Comparison of ENCODE assay signal across 1 cellular context in the genomic region with DNA sequence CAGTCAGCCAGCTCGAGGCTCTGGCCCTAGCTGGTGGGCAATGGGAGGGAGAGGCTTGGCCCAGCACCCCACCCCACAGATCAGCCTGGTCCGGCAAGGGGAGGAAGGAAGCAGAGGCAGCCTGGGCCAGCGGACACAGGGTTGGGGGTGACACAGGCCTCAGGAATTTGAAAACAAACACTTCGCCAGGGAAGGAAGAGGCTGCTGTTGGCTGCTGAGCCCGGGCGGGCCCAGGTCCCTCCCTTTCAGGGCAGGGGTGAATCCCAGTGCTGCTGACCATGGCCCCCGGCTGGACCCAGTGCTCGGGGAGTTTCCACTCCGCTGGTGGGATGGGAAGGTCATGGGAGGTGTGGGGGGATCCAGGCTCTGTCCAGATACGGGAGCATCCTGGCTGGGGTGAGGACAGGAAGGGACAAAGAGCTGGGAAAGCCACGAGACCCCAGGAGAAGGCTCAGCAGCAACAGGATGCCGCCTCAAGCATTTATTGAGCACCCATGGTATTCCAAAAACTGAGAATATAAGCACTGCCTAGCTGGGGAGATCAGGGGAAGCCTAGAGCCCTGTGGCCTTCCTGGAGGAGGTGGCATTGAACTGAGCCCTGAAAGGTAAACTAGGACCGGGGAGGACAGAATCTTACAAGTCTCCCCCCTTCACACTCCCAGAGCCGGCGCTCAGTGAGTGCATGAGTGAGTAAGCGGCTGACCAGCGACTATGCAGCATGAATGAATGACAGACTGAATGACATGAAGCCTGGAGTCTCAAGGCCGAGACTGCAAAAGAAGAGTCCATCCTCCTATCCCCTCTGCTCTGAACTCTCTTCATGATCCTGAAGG.
A peak's percentile ranks its signal among the peaks of the same experiment; 100 is the strongest.
TF ChIP-seq lines count a peak whose summit lies in the region.

No MANE protein-coding gene starts in this region.

TF ChIP-seq in HepG2, 621 proteins besides CTCF, POLR2A, EP300 and RAD21 (continued from another document and continues in another):
- TF ChIP-seq, protein P1, sequence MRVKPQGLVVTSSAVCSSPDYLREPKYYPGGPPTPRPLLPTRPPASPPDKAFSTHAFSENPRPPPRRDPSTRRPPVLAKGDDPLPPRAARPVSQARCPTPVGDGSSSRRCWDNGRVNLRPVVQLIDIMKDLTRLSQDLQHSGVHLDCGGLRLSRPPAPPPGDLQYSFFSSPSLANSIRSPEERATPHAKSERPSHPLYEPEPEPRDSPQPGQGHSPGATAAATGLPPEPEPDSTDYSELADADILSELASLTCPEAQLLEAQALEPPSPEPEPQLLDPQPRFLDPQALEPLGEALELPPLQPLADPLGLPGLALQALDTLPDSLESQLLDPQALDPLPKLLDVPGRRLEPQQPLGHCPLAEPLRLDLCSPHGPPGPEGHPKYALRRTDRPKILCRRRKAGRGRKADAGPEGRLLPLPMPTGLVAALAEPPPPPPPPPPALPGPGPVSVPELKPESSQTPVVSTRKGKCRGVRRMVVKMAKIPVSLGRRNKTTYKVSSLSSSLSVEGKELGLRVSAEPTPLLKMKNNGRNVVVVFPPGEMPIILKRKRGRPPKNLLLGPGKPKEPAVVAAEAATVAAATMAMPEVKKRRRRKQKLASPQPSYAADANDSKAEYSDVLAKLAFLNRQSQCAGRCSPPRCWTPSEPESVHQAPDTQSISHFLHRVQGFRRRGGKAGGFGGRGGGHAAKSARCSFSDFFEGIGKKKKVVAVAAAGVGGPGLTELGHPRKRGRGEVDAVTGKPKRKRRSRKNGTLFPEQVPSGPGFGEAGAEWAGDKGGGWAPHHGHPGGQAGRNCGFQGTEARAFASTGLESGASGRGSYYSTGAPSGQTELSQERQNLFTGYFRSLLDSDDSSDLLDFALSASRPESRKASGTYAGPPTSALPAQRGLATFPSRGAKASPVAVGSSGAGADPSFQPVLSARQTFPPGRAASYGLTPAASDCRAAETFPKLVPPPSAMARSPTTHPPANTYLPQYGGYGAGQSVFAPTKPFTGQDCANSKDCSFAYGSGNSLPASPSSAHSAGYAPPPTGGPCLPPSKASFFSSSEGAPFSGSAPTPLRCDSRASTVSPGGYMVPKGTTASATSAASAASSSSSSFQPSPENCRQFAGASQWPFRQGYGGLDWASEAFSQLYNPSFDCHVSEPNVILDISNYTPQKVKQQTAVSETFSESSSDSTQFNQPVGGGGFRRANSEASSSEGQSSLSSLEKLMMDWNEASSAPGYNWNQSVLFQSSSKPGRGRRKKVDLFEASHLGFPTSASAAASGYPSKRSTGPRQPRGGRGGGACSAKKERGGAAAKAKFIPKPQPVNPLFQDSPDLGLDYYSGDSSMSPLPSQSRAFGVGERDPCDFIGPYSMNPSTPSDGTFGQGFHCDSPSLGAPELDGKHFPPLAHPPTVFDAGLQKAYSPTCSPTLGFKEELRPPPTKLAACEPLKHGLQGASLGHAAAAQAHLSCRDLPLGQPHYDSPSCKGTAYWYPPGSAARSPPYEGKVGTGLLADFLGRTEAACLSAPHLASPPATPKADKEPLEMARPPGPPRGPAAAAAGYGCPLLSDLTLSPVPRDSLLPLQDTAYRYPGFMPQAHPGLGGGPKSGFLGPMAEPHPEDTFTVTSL (CRISPR knock-in tag; IDR thresholded peaks at IDR 0.05; ENCODE audit: borderline replicate concordance), result no peak
- TF ChIP-seq ZBTB20 (CRISPR knock-in tag; IDR thresholded peaks at IDR 0.05; ENCODE audit: borderline replicate concordance, low read depth) (peak; percentile 56; the same call in 1 of the 2 replicates), CHCHD3 (CRISPR knock-in tag; IDR thresholded peaks at IDR 0.05) (no peak), ZSCAN22 (CRISPR knock-in tag; IDR thresholded peaks at IDR 0.05) (no peak), SRY (CRISPR knock-in tag; IDR thresholded peaks at IDR 0.05) (no peak), FOXK1 (CRISPR knock-in tag; IDR thresholded peaks at IDR 0.05; ENCODE audit: borderline replicate concordance, low read depth) (0 out of 2 replicates have a peak, but pooled peaks have one; percentile 31), ZNF746 (CRISPR knock-in tag; IDR thresholded peaks at IDR 0.05) (no peak; the same call in 1 of the 2 replicates), ZNF572 (CRISPR knock-in tag; IDR thresholded peaks at IDR 0.05) (no peak), ZNF839 (CRISPR knock-in tag; IDR thresholded peaks at IDR 0.05; ENCODE audit: borderline replicate concordance) (no peak), ZNF703 (CRISPR knock-in tag; IDR thresholded peaks at IDR 0.05; ENCODE audit: borderline replicate concordance) (no peak), SATB2 (CRISPR knock-in tag; IDR thresholded peaks at IDR 0.05) (no peak), ZNF709 (CRISPR knock-in tag; IDR thresholded peaks at IDR 0.05) (no peak), PLRG1 (conservative IDR thresholded peaks at IDR 0.05) (no peak), NONO (IDR thresholded peaks at IDR 0.05) (no peak), NONO (CRISPR knock-in tag; conservative IDR thresholded peaks at IDR 0.05) (no peak), SSRP1 (CRISPR knock-in tag; IDR thresholded peaks at IDR 0.05) (no peak), ZNF501 (CRISPR knock-in tag; IDR thresholded peaks at IDR 0.05) (0 out of 2 replicates have a peak, but pooled peaks have one; percentile 24), ZNF558 (CRISPR knock-in tag; IDR thresholded peaks at IDR 0.05; ENCODE audit: borderline replicate concordance) (no peak), SMYD3 (CRISPR knock-in tag; IDR thresholded peaks at IDR 0.05) (no peak), ZNF180 (CRISPR knock-in tag; IDR thresholded peaks at IDR 0.05; ENCODE audit: borderline replicate concordance, low read depth) (no peak), POGZ (CRISPR knock-in tag; IDR thresholded peaks at IDR 0.05) (no peak), ZFP1 (CRISPR knock-in tag; IDR thresholded peaks at IDR 0.05) (no peak; the same call in 1 of the 2 replicates), ZNF441 (CRISPR knock-in tag; IDR thresholded peaks at IDR 0.05; ENCODE audit: borderline replicate concordance) (peak; percentile 24; the same call in 1 of the 2 replicates), ZNF768 (CRISPR knock-in tag; IDR thresholded peaks at IDR 0.05) (0 out of 2 replicates have a peak, but pooled peaks have one; percentile 39), RARA (CRISPR knock-in tag; IDR thresholded peaks at IDR 0.05) (peak; percentile 82), JDP2 (CRISPR knock-in tag; IDR thresholded peaks at IDR 0.05; ENCODE audit: borderline replicate concordance) (no peak), CAMTA2 (CRISPR knock-in tag; IDR thresholded peaks at IDR 0.05; ENCODE audit: borderline replicate concordance) (no peak), GATA4 (IDR thresholded peaks at IDR 0.05; ENCODE audit: borderline replicate concordance, low read depth) (no peak), HMG20B (CRISPR knock-in tag; conservative IDR thresholded peaks at IDR 0.05) (no peak; the same call in 1 of the 2 replicates), SUZ12 (IDR thresholded peaks at IDR 0.05; ENCODE audit: low read depth, low read length) (no peak), ZNF841 (CRISPR knock-in tag; IDR thresholded peaks at IDR 0.05; ENCODE audit: borderline replicate concordance) (no peak), TOPORS (CRISPR knock-in tag; IDR thresholded peaks at IDR 0.05) (no peak)
- TF ChIP-seq, protein P2, sequence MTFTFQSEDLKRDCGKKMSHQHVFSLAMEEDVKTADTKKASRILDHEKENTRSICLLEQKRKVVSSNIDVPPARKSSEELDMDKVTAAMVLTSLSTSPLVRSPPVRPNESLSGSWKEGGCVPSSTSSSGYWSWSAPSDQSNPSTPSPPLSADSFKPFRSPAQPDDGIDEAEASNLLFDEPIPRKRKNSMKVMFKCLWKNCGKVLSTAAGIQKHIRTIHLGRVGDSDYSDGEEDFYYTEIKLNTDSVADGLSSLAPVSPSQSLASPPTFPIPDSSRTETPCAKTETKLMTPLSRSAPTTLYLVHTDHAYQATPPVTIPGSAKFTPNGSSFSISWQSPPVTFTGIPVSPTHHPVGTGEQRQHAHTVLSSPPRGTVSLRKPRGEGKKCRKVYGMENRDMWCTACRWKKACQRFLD (CRISPR knock-in tag; IDR thresholded peaks at IDR 0.05; ENCODE audit: borderline replicate concordance), result no peak
- TF ChIP-seq, protein P3, sequence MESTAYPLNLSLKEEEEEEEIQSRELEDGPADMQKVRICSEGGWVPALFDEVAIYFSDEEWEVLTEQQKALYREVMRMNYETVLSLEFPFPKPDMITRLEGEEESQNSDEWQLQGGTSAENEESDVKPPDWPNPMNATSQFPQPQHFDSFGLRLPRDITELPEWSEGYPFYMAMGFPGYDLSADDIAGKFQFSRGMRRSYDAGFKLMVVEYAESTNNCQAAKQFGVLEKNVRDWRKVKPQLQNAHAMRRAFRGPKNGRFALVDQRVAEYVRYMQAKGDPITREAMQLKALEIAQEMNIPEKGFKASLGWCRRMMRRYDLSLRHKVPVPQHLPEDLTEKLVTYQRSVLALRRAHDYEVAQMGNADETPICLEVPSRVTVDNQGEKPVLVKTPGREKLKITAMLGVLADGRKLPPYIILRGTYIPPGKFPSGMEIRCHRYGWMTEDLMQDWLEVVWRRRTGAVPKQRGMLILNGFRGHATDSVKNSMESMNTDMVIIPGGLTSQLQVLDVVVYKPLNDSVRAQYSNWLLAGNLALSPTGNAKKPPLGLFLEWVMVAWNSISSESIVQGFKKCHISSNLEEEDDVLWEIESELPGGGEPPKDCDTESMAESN (CRISPR knock-in tag; conservative IDR thresholded peaks at IDR 0.05), result no peak
- TF ChIP-seq, protein P4, sequence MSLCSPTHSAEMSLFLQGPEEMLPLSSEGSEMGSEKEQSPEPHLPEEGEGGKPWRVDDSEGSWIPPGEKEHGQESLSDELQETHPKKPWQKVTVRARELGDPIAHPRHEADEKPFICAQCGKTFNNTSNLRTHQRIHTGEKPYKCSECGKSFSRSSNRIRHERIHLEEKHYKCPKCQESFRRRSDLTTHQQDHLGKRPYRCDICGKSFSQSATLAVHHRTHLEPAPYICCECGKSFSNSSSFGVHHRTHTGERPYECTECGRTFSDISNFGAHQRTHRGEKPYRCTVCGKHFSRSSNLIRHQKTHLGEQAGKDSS (CRISPR knock-in tag; IDR thresholded peaks at IDR 0.05; ENCODE audit: borderline replicate concordance, low read depth), result peak; percentile 93; the same call in 1 of the 2 replicates
- TF ChIP-seq, protein P5, sequence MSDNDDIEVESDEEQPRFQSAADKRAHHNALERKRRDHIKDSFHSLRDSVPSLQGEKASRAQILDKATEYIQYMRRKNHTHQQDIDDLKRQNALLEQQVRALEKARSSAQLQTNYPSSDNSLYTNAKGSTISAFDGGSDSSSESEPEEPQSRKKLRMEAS (IDR thresholded peaks at IDR 0.05), result peak; percentile 34
- TF ChIP-seq, protein P6, sequence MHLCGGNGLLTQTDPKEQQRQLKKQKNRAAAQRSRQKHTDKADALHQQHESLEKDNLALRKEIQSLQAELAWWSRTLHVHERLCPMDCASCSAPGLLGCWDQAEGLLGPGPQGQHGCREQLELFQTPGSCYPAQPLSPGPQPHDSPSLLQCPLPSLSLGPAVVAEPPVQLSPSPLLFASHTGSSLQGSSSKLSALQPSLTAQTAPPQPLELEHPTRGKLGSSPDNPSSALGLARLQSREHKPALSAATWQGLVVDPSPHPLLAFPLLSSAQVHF (CRISPR knock-in tag; IDR thresholded peaks at IDR 0.05), result no peak
- TF ChIP-seq, protein P7, sequence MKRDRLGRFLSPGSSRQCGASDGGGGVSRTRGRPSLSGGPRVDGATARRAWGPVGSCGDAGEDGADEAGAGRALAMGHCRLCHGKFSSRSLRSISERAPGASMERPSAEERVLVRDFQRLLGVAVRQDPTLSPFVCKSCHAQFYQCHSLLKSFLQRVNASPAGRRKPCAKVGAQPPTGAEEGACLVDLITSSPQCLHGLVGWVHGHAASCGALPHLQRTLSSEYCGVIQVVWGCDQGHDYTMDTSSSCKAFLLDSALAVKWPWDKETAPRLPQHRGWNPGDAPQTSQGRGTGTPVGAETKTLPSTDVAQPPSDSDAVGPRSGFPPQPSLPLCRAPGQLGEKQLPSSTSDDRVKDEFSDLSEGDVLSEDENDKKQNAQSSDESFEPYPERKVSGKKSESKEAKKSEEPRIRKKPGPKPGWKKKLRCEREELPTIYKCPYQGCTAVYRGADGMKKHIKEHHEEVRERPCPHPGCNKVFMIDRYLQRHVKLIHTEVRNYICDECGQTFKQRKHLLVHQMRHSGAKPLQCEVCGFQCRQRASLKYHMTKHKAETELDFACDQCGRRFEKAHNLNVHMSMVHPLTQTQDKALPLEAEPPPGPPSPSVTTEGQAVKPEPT (CRISPR knock-in tag; IDR thresholded peaks at IDR 0.05; ENCODE audit: low read depth), result peak; percentile 40; the same call in 1 of the 2 replicates
- TF ChIP-seq, protein P8, sequence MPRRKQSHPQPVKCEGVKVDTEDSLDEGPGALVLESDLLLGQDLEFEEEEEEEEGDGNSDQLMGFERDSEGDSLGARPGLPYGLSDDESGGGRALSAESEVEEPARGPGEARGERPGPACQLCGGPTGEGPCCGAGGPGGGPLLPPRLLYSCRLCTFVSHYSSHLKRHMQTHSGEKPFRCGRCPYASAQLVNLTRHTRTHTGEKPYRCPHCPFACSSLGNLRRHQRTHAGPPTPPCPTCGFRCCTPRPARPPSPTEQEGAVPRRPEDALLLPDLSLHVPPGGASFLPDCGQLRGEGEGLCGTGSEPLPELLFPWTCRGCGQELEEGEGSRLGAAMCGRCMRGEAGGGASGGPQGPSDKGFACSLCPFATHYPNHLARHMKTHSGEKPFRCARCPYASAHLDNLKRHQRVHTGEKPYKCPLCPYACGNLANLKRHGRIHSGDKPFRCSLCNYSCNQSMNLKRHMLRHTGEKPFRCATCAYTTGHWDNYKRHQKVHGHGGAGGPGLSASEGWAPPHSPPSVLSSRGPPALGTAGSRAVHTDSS (CRISPR knock-in tag; conservative IDR thresholded peaks at IDR 0.05), result no peak
- TF ChIP-seq, protein P9, sequence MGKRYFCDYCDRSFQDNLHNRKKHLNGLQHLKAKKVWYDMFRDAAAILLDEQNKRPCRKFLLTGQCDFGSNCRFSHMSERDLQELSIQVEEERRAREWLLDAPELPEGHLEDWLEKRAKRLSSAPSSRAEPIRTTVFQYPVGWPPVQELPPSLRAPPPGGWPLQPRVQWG (CRISPR knock-in tag; IDR thresholded peaks at IDR 0.05; ENCODE audit: borderline replicate concordance, low read depth), result no peak
